ENCODE assay signal across 1 cellular context in the genomic region with DNA sequence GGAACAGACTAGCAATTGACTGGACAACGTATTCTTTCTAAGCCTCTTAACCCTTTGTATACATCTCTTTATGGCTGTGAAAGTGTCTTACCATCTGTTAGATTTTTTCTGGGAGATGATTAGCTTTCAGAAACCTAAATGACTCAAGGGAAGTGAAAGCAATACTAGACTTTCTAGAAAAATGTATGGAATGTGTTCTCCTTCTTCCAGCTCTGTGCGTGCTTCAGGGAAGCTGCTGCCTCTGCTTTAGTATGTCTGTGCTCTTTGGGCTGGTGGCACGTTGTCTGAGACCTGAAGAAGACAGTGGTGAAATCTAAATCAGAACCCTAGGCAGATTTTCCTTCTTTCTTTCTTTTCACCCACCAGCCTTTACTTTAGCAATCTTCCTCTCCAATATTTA.
TF ChIP-seq lines count a peak whose summit lies in the region.

No MANE protein-coding gene starts in this region.

TF ChIP-seq in GM23338, 12 proteins besides CTCF, POLR2A, EP300 and RAD21 (continued from another document):
- no peak for TF ChIP-seq ZNF462 (CRISPR knock-in tag; IDR thresholded peaks at IDR 0.05)
- TF ChIP-seq, protein P1, sequence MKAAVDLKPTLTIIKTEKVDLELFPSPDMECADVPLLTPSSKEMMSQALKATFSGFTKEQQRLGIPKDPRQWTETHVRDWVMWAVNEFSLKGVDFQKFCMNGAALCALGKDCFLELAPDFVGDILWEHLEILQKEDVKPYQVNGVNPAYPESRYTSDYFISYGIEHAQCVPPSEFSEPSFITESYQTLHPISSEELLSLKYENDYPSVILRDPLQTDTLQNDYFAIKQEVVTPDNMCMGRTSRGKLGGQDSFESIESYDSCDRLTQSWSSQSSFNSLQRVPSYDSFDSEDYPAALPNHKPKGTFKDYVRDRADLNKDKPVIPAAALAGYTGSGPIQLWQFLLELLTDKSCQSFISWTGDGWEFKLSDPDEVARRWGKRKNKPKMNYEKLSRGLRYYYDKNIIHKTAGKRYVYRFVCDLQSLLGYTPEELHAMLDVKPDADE (IDR thresholded peaks at IDR 0.05), result no peak
- no peak for TF ChIP-seq ZNF114 (CRISPR knock-in tag; IDR thresholded peaks at IDR 0.05)
- TF ChIP-seq POLR2AphosphoS5 (IDR thresholded peaks at IDR 0.05; ENCODE audit: low read depth), result no peak
- TF ChIP-seq ZNF331 (CRISPR knock-in tag; IDR thresholded peaks at IDR 0.05; ENCODE audit: low read depth), result no peak
- TF ChIP-seq EZH2phosphoT487 (IDR thresholded peaks at IDR 0.05; ENCODE audit: unreplicated experiment), result no peak
- TF ChIP-seq JUNB (IDR thresholded peaks at IDR 0.05; ENCODE audit: unreplicated experiment), result no peak
- no peak for TF ChIP-seq CREB1 (CRISPR knock-in tag; IDR thresholded peaks at IDR 0.05; ENCODE audit: low read depth)
- no peak for TF ChIP-seq STAT1 (IDR thresholded peaks at IDR 0.05; ENCODE audit: unreplicated experiment)
- no peak for TF ChIP-seq NANOG (IDR thresholded peaks at IDR 0.05; ENCODE audit: borderline replicate concordance)
